Comparison of ENCODE assay signal across 25 cellular contexts in the genomic region with DNA sequence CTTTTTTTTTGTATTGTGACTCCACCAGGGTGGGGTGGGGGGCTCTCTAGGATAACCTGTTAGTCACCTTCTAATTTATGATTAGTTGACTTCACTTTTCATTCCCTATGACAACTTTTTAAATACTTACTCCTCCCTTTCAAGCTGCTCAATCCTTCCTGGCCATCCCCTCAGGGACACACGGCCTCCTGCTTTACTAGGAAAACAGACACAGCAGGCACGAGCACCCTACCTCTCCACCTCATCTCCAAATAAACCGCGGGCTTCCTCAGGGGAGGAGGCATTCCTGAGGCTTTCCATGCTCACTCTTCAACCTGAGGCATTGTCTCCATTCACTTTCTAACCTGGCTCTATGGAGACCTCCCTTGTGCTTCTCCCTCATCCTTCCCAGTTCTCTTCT. TPM values are rescaled to one million over a fixed set of nuclear protein-coding genes. Genes with fewer than 3 reads are reported as not detected.
"Had no signal": no experiment of that assay in that cellular context is flagged by ENCODE, and none has a peak within 500 bp of the region (broad histone marks: within the 10 kb centered on the region; RNA-seq: fewer than 3 reads in every experiment).

No MANE protein-coding gene starts in this region.

- ATAC-seq: activated CD8-positive, alpha-beta T cell treated with anti-CD3 and anti-CD28 coated beads for 36 hours; Panc1; Right ventricle myocardium inferior had no signal

- H3K9ac ChIP-seq: SK-N-SH had no signal

- H3K4me3 Mint-ChIP-seq: activated CD8-positive, alpha-beta T cell treated with anti-CD3 and anti-CD28 coated beads for 36 hours; activated naive CD4-positive, alpha-beta T cell treated with anti-CD3 and anti-CD28 coated beads, Interleukin-2, amount 50 U/mL, for 24 hours; brain; central memory CD8-positive, alpha-beta T cell had no signal

- H3K36me3 ChIP-seq: ascending aorta had no signal

- H3K27me3 ChIP-seq: ascending aorta had no signal

- H3K27ac ChIP-seq: ascending aorta, VCaP had no signal

- H3K36me3 Mint-ChIP-seq: activated naive CD4-positive, alpha-beta T cell treated with anti-CD3 and anti-CD28 coated beads, Interleukin-2, amount 50 U/mL, for 24 hours had no signal

- DNase-seq: activated CD4-positive, alpha-beta T cell treated with anti-CD3 and anti-CD28 coated beads for 4 hours; activated CD8-positive, alpha-beta memory T cell treated with anti-CD3 and anti-CD28 coated beads, Interleukin-2, amount 50 U/mL, for 4 hours; activated CD8-positive, alpha-beta T cell treated with anti-CD3 and anti-CD28 coated beads for 36 hours; activated effector memory CD4-positive, alpha-beta T cell treated with Interleukin-2 at 50 U/mL for 16 hours; activated naive CD4-positive, alpha-beta T cell; Kasumi-1; NCI-H1105 treated with DMSO at 0.1 percent for 48 hours; NCI-H1930; NCI-H2171; NCI-H226; NCI-H526; NCI-H82; RPMI8226; SK-N-SH; T-helper 1 cell had no signal

- H3K4me2 ChIP-seq: SK-N-SH had no signal

- H3K9me3 Mint-ChIP-seq: activated CD8-positive, alpha-beta T cell treated with anti-CD3 and anti-CD28 coated beads for 36 hours; activated naive CD4-positive, alpha-beta T cell treated with anti-CD3 and anti-CD28 coated beads, Interleukin-2, amount 50 U/mL, for 24 hours; brain; central memory CD8-positive, alpha-beta T cell had no signal

- H3K27me3 Mint-ChIP-seq: brain had no signal

- H3K4me1 ChIP-seq: ascending aorta had no signal

- H3K27ac Mint-ChIP-seq: activated naive CD4-positive, alpha-beta T cell treated with anti-CD3 and anti-CD28 coated beads, Interleukin-2, amount 50 U/mL, for 24 hours had no signal

- H3K9me3 ChIP-seq: ascending aorta, SK-N-SH had no signal

- H3K4me3 ChIP-seq: ascending aorta had no signal

RNA-seq across cellular contexts. Expression of a gene that starts 59.7 kb away (rescaled TPM):
- total RNA-seq: activated CD8-positive, alpha-beta T cell treated with anti-CD3 and anti-CD28 coated beads for 36 hours; NCI-H460; OCI-LY7; Right ventricle myocardium inferior; T-helper 2 cell treated with Interferon-gamma antibody and Interleukin-4, amounts not matched to agents 100 ng/mL and 5 ng/mL, for 36 hours had no signal
- polyA plus RNA-seq: SK-N-SH had no signal
